10 cellular contexts compared by ENCODE assay signal in genomic region chr22:25749420-25750169, GRCh38. TPM values are rescaled to one million over a fixed set of nuclear protein-coding genes. Genes with fewer than 3 reads are reported as not detected.
DNase-seq lines count a peak whose midpoint lies in the region; ATAC-seq lines count a peak whose summit lies in the region.
"Had no signal": no experiment of that assay in that cellular context is flagged by ENCODE, and none has a peak within 500 bp of the region (broad histone marks: within the 10 kb centered on the region; RNA-seq: fewer than 3 reads in every experiment).

No MANE protein-coding gene starts in this region.

- no peaks in the 10 kb centered on the region for H3K27me3 Mint-ChIP-seq in activated T-helper 2 cell treated with anti-CD3 and anti-CD28 coated beads, Interferon-gamma antibody, Interleukin-2, Interleukin-4, amounts not matched to agents 10 μg/mL and 5 μg/mL and 100 μg/mL, durations not matched to agents 14 hours and 24 hours and 36 hours (ENCODE audit: low read depth)

- H3K36me3 Mint-ChIP-seq in activated T-helper 2 cell treated with anti-CD3 and anti-CD28 coated beads, Interferon-gamma antibody, Interleukin-2, Interleukin-4, amounts not matched to agents 10 μg/mL and 5 μg/mL and 100 μg/mL, durations not matched to agents 14 hours and 24 hours and 36 hours (ENCODE audit: low read depth), result peaks cover 54% of the 10 kb centered on the region

- peak; percentile 78 for ATAC-seq in HG02759 (IDR thresholded peaks at IDR 0.05; ENCODE audit: unreplicated experiment)
- ATAC-seq in GM21528 (IDR thresholded peaks at IDR 0.05; ENCODE audit: low FRiP score, unreplicated experiment), result no peak
- no peak for ATAC-seq in GM21390 (IDR thresholded peaks at IDR 0.05; ENCODE audit: unreplicated experiment)

- intact Hi-C loops in activated T-helper 2 cell treated with anti-CD3 and anti-CD28 coated beads, Interferon-gamma antibody, Interleukin-2, Interleukin-4, amounts not matched to agents 10 μg/mL and 5 μg/mL and 100 μg/mL, durations not matched to agents 14 hours and 24 hours and 36 hours (cut with micrococcal nuclease), result loop anchor here (2.0 to 5.0 kb wide), 3 partner anchors 23 to 677 kb away; no protein-coding TSS in a partner anchor

- peak overlapping the region; percentile 89 for H3K4me3 Mint-ChIP-seq in activated T-helper 2 cell treated with anti-CD3 and anti-CD28 coated beads, Interferon-gamma antibody, Interleukin-2, Interleukin-4, amounts not matched to agents 10 μg/mL and 5 μg/mL and 100 μg/mL, durations not matched to agents 14 hours and 24 hours and 36 hours (ENCODE audit: low read depth)

- no peaks in the 10 kb centered on the region for H3K9me3 Mint-ChIP-seq in activated T-helper 2 cell treated with anti-CD3 and anti-CD28 coated beads, Interferon-gamma antibody, Interleukin-2, Interleukin-4, amounts not matched to agents 10 μg/mL and 5 μg/mL and 100 μg/mL, durations not matched to agents 14 hours and 24 hours and 36 hours

- peaks cover 71% of the 10 kb centered on the region for H3K4me1 Mint-ChIP-seq in activated T-helper 2 cell treated with anti-CD3 and anti-CD28 coated beads, Interferon-gamma antibody, Interleukin-2, Interleukin-4, amounts not matched to agents 10 μg/mL and 5 μg/mL and 100 μg/mL, durations not matched to agents 14 hours and 24 hours and 36 hours (ENCODE audit: low read depth)

- peak overlapping the region; percentile 100 for H3K27ac Mint-ChIP-seq in activated T-helper 2 cell treated with anti-CD3 and anti-CD28 coated beads, Interferon-gamma antibody, Interleukin-2, Interleukin-4, amounts not matched to agents 10 μg/mL and 5 μg/mL and 100 μg/mL, durations not matched to agents 14 hours and 24 hours and 36 hours

- DNase-seq in activated T-cell treated with anti-CD3 and anti-CD28 coated beads for 24 hours (ENCODE audit: low read depth) (peak; percentile 11), activated T-cell treated with anti-CD3 and anti-CD28 coated beads for 4 hours (no peak), EL (no peak)
- DNase-seq in activated T-helper 2 cell treated with anti-CD3 and anti-CD28 coated beads, Interferon-gamma antibody, Interleukin-2, Interleukin-4, amounts not matched to agents 10 μg/mL and 5 μg/mL and 100 μg/mL, durations not matched to agents 14 hours and 24 hours and 36 hours (ENCODE audit: low spot score), result peak; percentile 63
- DNase-seq in stimulated activated CD4-positive, alpha-beta T cell treated with anti-CD3 and anti-CD28 coated beads, TNF-alpha, amount 100 ng/mL, for 48 hours (ENCODE audit: low read depth in 3 of 3), result peak in 2 of 3 donors; percentile 21 to 45
- DNase-seq: effector CD8-positive, alpha-beta T cell; SJCRH30 had no signal

RNA-seq across cellular contexts. Expression of gene MYO18B, which starts 7.6 kb away (rescaled TPM):
- 6.0 and 6.1 TPM in 2 replicates for total RNA-seq in activated T-helper 2 cell treated with anti-CD3 and anti-CD28 coated beads, Interferon-gamma antibody, Interleukin-2, Interleukin-4, amounts not matched to agents 10 μg/mL and 5 μg/mL and 100 μg/mL, durations not matched to agents 14 hours and 24 hours and 36 hours

Comparison
In these comparisons a context has a peak if more than half of its experiments do, and no peak if none do; other contexts are left out.
1. DNase-seq: peak in activated T-cell treated with anti-CD3 and anti-CD28 coated beads for 24 hours (single experiment), activated T-helper 2 cell treated with anti-CD3 and anti-CD28 coated beads, Interferon-gamma antibody, Interleukin-2, Interleukin-4, amounts not matched to agents 10 μg/mL and 5 μg/mL and 100 μg/mL, durations not matched to agents 14 hours and 24 hours and 36 hours (single experiment) and stimulated activated CD4-positive, alpha-beta T cell treated with anti-CD3 and anti-CD28 coated beads, TNF-alpha, amount 100 ng/mL, for 48 hours (2 of 3); none in activated T-cell treated with anti-CD3 and anti-CD28 coated beads for 4 hours (single experiment) and EL (single experiment).